Comparison of ENCODE assay signal across 9 cellular contexts in the genomic region with DNA sequence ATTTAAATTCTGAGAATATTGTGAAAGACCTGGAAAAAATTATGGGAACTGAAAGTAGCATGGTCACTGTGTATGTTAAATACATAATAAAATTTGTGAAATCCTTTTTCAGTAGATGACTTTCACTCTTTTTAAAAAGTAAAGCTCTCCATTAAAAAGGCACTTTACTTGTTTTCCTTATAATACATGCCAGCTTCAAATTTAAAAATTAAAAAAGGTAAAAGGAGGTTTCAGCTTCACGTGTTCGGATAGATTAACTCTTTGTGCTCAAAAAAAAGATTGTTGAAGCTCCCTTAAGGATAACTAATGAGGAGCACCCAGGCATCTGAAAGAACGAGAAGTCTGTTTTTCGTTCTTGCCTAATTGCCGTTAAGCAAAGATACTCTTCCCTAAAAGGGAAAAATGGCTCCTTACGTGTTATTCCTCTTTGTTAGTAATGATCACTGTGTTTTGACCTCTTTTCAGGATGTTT.
DNase-seq lines count a peak whose midpoint lies in the region; ATAC-seq and TF ChIP-seq lines count a peak whose summit lies in the region.
"Had no signal": no experiment of that assay in that cellular context is flagged by ENCODE, and none has a peak within 500 bp of the region (broad histone marks: within the 10 kb centered on the region; RNA-seq: fewer than 3 reads in every experiment).

No MANE protein-coding gene starts in this region.

- intact Hi-C loops in tibial artery (cut with DNase I; ENCODE audit: low total_unique reads), result no loop called here

- H3K9me3 ChIP-seq in tibial artery, result no peaks in the 10 kb centered on the region

- no peak overlapping the region for H3K4me3 Mint-ChIP-seq in GM23338
- H3K4me3 Mint-ChIP-seq: activated CD8-positive, alpha-beta T cell treated with anti-CD3 and anti-CD28 coated beads, Interleukin-2, amount 10 ng/mL, durations not matched to agents 7 days and 5 days had no signal

- H3K9me2 ChIP-seq in GM23338 (ENCODE audit: insufficient read depth), result no peaks in the 10 kb centered on the region

- no peaks in the 10 kb centered on the region for H3K36me3 Mint-ChIP-seq in GM23338 (ENCODE audit: low read depth)

- no peaks in the 10 kb centered on the region for H4K20me1 ChIP-seq in GM23338 (replicated peaks; ENCODE audit: insufficient read depth)

- H3K36me3 ChIP-seq in tibial artery (peaks cover 0 to under 1% (median 0%) of the 10 kb centered on the region in 3 donors), GM23338 (ENCODE audit: insufficient read depth) (no peaks in the 10 kb centered on the region)

- H3K4me1 Mint-ChIP-seq in GM23338, result no peaks in the 10 kb centered on the region

- no peaks in the 10 kb centered on the region for H3K27me3 ChIP-seq in tibial artery
- H3K27me3 ChIP-seq in GM23338 (ENCODE audit: insufficient read depth), result no peaks in the 10 kb centered on the region

- no peak overlapping the region for H2AFZ ChIP-seq in GM23338

- DNase-seq in KBM-7 (peak; percentile 62), SKM-1 (lab: John Stamatoyannopoulos, UW; ENCODE audit: unreplicated experiment) (peak; percentile 64), inferior parietal cortex (ENCODE audit: extremely low spot score) (peak; percentile 42), tibial artery (no peak), GM23338 (ENCODE audit: low spot score) (no peak)
- no peak for DNase-seq in effector CD8-positive, alpha-beta T cell (lab: John Stamatoyannopoulos, UW)
- DNase-seq: activated CD8-positive, alpha-beta T cell treated with anti-CD3 and anti-CD28 coated beads, Interleukin-2, amount 10 ng/mL, durations not matched to agents 7 days and 5 days; NCI-H1694 had no signal

- H3K27ac Mint-ChIP-seq in GM23338, result no peak overlapping the region
- H3K27ac Mint-ChIP-seq: activated CD8-positive, alpha-beta T cell treated with anti-CD3 and anti-CD28 coated beads, Interleukin-2, amount 10 ng/mL, durations not matched to agents 7 days and 5 days had no signal

- no peak for TF ChIP-seq CTCF in tibial artery (IDR thresholded peaks at IDR 0.05)
- no peak for TF ChIP-seq CTCF in GM23338 (conservative IDR thresholded peaks at IDR 0.05; ENCODE audit: low read depth in 2 of 2)

- H3K27me3 Mint-ChIP-seq in GM23338 (ENCODE audit: insufficient read depth, low read depth, poor library complexity), result peaks cover 2% of the 10 kb centered on the region

- H3K27ac ChIP-seq in tibial artery (peak overlapping the region; percentile 50), GM23338 (ENCODE audit: low read depth) (no peak overlapping the region)

- ATAC-seq in GM23338 (no peak), esophagus mucosa (no peak)
- ATAC-seq: activated CD8-positive, alpha-beta T cell treated with anti-CD3 and anti-CD28 coated beads, Interleukin-2, amount 10 ng/mL, durations not matched to agents 7 days and 5 days had no signal

- no peak overlapping the region for H3K4me2 ChIP-seq in GM23338

- H3K4me1 ChIP-seq in tibial artery, result peaks cover 0 to 34% (median 1%) of the 10 kb centered on the region in 4 donors
- no peaks in the 10 kb centered on the region for H3K4me1 ChIP-seq in GM23338 (ENCODE audit: insufficient read depth)

- in situ Hi-C loops in KBM-7 (cut with MboI; ENCODE audit: low pct_unique_long_range_greater_than_20kb, low sequenced_read_pairs), result no loop called here

- H3K9me3 Mint-ChIP-seq in GM23338, result no peaks in the 10 kb centered on the region

- no peaks in the 10 kb centered on the region for H3F3A ChIP-seq in GM23338 (replicated peaks; ENCODE audit: low read depth)

- no peaks in the 10 kb centered on the region for H3K79me2 ChIP-seq in GM23338 (replicated peaks; ENCODE audit: insufficient read depth)

- H3K4me3 ChIP-seq in tibial artery (peak overlapping the region; percentile 7 to 32), GM23338 (no peak overlapping the region)

TF ChIP-seq in GM23338, 12 proteins besides CTCF, POLR2A, EP300 and RAD21 (continues in another document):
- TF ChIP-seq JUNB (IDR thresholded peaks at IDR 0.05; ENCODE audit: unreplicated experiment) (no peak), POLR2AphosphoS5 (IDR thresholded peaks at IDR 0.05; ENCODE audit: low read depth) (no peak), EZH2phosphoT487 (IDR thresholded peaks at IDR 0.05; ENCODE audit: unreplicated experiment) (no peak), CREB1 (CRISPR knock-in tag; IDR thresholded peaks at IDR 0.05; ENCODE audit: low read depth) (no peak), ZNF331 (CRISPR knock-in tag; IDR thresholded peaks at IDR 0.05; ENCODE audit: low read depth) (no peak), STAT1 (IDR thresholded peaks at IDR 0.05; ENCODE audit: unreplicated experiment) (no peak), NANOG (IDR thresholded peaks at IDR 0.05; ENCODE audit: borderline replicate concordance) (no peak), EZH2 (IDR thresholded peaks at IDR 0.05; ENCODE audit: low read depth, unreplicated experiment) (no peak), ZNF114 (CRISPR knock-in tag; IDR thresholded peaks at IDR 0.05) (no peak), ETS1 (IDR thresholded peaks at IDR 0.05) (no peak)
- TF ChIP-seq, protein P1, sequence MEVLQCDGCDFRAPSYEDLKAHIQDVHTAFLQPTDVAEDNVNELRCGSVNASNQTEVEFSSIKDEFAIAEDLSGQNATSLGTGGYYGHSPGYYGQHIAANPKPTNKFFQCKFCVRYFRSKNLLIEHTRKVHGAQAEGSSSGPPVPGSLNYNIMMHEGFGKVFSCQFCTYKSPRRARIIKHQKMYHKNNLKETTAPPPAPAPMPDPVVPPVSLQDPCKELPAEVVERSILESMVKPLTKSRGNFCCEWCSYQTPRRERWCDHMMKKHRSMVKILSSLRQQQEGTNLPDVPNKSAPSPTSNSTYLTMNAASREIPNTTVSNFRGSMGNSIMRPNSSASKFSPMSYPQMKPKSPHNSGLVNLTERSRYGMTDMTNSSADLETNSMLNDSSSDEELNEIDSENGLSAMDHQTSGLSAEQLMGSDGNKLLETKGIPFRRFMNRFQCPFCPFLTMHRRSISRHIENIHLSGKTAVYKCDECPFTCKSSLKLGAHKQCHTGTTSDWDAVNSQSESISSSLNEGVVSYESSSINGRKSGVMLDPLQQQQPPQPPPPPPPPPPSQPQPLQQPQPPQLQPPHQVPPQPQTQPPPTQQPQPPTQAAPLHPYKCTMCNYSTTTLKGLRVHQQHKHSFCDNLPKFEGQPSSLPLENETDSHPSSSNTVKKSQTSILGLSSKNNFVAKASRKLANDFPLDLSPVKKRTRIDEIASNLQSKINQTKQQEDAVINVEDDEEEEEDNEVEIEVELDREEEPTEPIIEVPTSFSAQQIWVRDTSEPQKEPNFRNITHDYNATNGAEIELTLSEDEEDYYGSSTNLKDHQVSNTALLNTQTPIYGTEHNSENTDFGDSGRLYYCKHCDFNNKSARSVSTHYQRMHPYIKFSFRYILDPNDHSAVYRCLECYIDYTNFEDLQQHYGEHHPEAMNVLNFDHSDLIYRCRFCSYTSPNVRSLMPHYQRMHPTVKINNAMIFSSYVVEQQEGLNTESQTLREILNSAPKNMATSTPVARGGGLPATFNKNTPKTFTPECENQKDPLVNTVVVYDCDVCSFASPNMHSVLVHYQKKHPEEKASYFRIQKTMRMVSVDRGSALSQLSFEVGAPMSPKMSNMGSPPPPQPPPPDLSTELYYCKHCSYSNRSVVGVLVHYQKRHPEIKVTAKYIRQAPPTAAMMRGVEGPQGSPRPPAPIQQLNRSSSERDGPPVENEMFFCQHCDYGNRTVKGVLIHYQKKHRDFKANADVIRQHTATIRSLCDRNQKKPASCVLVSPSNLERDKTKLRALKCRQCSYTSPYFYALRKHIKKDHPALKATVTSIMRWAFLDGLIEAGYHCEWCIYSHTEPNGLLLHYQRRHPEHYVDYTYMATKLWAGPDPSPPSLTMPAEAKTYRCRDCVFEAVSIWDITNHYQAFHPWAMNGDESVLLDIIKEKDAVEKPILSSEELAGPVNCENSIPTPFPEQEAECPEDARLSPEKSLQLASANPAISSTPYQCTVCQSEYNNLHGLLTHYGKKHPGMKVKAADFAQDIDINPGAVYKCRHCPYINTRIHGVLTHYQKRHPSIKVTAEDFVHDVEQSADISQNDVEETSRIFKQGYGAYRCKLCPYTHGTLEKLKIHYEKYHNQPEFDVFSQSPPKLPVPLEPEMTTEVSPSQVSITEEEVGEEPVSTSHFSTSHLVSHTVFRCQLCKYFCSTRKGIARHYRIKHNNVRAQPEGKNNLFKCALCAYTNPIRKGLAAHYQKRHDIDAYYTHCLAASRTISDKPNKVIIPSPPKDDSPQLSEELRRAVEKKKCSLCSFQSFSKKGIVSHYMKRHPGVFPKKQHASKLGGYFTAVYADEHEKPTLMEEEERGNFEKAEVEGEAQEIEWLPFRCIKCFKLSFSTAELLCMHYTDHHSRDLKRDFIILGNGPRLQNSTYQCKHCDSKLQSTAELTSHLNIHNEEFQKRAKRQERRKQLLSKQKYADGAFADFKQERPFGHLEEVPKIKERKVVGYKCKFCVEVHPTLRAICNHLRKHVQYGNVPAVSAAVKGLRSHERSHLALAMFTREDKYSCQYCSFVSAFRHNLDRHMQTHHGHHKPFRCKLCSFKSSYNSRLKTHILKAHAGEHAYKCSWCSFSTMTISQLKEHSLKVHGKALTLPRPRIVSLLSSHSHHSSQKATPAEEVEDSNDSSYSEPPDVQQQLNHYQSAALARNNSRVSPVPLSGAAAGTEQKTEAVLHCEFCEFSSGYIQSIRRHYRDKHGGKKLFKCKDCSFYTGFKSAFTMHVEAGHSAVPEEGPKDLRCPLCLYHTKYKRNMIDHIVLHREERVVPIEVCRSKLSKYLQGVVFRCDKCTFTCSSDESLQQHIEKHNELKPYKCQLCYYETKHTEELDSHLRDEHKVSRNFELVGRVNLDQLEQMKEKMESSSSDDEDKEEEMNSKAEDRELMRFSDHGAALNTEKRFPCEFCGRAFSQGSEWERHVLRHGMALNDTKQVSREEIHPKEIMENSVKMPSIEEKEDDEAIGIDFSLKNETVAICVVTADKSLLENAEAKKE (CRISPR knock-in tag; IDR thresholded peaks at IDR 0.05), result no peak

Comparison
In these comparisons a context has a peak if more than half of its experiments do, and no peak if none do; other contexts are left out.
1. DNase-seq: peak in KBM-7 (single experiment), SKM-1 (single experiment) and inferior parietal cortex (single experiment); none in tibial artery (0 of 2), GM23338 (single experiment) and effector CD8-positive, alpha-beta T cell (single experiment).